Comparison of ENCODE assay signal across 8 cellular contexts in the genomic region with DNA sequence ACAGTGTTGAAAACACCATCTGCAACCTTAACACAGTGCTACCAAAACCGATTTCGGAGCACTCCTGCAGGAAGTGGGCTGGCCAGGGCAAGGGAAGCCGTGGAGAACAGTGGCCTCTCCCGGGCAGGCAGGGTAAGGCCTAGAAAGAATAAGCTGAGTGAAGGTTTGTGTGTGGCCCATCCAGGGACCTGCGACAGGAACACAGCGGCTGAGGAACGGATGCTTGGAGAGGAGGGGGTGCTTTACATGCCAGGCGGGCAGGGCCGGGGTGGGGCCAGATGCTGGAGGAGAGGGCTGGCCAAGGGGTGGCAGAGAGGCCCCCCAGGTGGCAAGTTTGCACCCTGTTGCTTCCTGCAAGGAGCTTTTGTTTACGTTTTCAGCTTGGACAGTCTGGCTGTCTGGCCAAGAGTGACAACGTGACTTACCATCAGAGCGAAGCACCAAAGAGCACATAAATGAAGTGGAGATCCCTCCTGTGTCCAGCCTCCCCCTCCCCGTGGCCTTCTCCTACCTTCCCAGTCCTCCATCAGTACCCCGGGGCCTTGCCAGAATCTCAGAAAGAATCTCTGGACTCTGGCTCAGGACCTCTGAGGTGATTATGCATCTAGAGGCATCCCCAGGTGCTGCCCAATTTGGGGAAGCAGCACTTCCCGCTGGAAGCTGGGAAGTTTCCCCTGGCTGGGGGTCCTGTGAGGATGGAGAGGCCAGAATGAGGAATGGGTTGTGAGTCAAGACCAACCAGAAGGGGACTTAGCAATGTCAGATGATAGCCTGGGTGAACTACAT.
DNase-seq lines count a peak whose midpoint lies in the region; ATAC-seq and TF ChIP-seq lines count a peak whose summit lies in the region.

No MANE protein-coding gene starts in this region.

- H3K27ac ChIP-seq in HUES6 (ENCODE audit: low read depth, low read length) (no peak overlapping the region), Panc1 (ENCODE audit: low read length) (peak overlapping the region; percentile 86), neural cell (ENCODE audit: low read length) (peak overlapping the region; percentile 90), suprapubic skin (peak overlapping the region; percentile 95)

- no peaks in the 10 kb centered on the region for H3K9me2 ChIP-seq in neural cell (ENCODE audit: insufficient read depth, low read length)

- POLR2A ChIA-PET in Panc1 (lab: Charles Lee) = no interaction called here

- DNase-seq in CD1c-positive myeloid dendritic cell (ENCODE audit: extremely low spot score) = peak; percentile 75
- DNase-seq in Panc1 (ENCODE audit: low read depth, low spot score) = no peak
- DNase-seq in fibroblast of the aortic adventitia (ENCODE audit: low read depth) = peak; percentile 76
- peak; percentile 80 to 89 for DNase-seq in suprapubic skin (ENCODE audit: low spot score in 2 of 2)

- no peaks in the 10 kb centered on the region for H3F3A ChIP-seq in neural cell (ENCODE audit: insufficient read depth, low read length, poor library complexity, severe bottlenecking)

- peaks cover 54% of the 10 kb centered on the region for H3K79me2 ChIP-seq in neural cell (replicated peaks; ENCODE audit: insufficient read depth, low read length)

- 18% methylated on average over 10 of the region's 15 CpGs for WGBS in suprapubic skin

- no peaks in the 10 kb centered on the region for H3K36me3 Mint-ChIP-seq in activated T-helper 17 cell treated with anti-CD3 and anti-CD28 coated beads, Interleukin-2, amount 50 U/mL, for 72 hours (ENCODE audit: low read depth)

- no peaks in the 10 kb centered on the region for H3K9me3 ChIP-seq in HUES6 (ENCODE audit: control insufficient read depth, insufficient read depth, low read depth, low read length)
- no peaks in the 10 kb centered on the region for H3K9me3 ChIP-seq in Panc1 (ENCODE audit: control insufficient read depth, insufficient read depth, low read depth, low read length)
- H3K9me3 ChIP-seq in neural cell (ENCODE audit: low read length) = no peaks in the 10 kb centered on the region
- no peaks in the 10 kb centered on the region for H3K9me3 ChIP-seq in suprapubic skin

- H3K36me3 ChIP-seq in HUES6 (ENCODE audit: control insufficient read depth, insufficient read depth, low read length) = no peaks in the 10 kb centered on the region
- H3K36me3 ChIP-seq in Panc1 (ENCODE audit: control insufficient read depth, insufficient read depth, low read length) = no peaks in the 10 kb centered on the region
- H3K36me3 ChIP-seq in neural cell (ENCODE audit: insufficient read depth, low read length) = no peaks in the 10 kb centered on the region
- no peaks in the 10 kb centered on the region for H3K36me3 ChIP-seq in suprapubic skin

- no peaks in the 10 kb centered on the region for H3K9me3 Mint-ChIP-seq in activated T-helper 17 cell treated with anti-CD3 and anti-CD28 coated beads, Interleukin-2, amount 50 U/mL, for 72 hours

- H3K4me3 ChIP-seq in HUES6 (ENCODE audit: low read depth, low read length) (peak overlapping the region; percentile 83), Panc1 (ENCODE audit: low read depth in 2 of 2, low read length in 2 of 2) (peak overlapping the region; percentile 71 to 90), fibroblast of the aortic adventitia (ENCODE audit: low read depth, low read length) (peak overlapping the region; percentile 73), neural cell (ENCODE audit: low read length) (peak overlapping the region; percentile 75), suprapubic skin (peak overlapping the region; percentile 55)

- no peak overlapping the region for H2AFZ ChIP-seq in neural cell (ENCODE audit: low read depth, low read length)

- H3K4me1 ChIP-seq in HUES6 (ENCODE audit: control insufficient read depth, insufficient read depth, low read length) = peaks cover 54% of the 10 kb centered on the region
- H3K4me1 ChIP-seq in Panc1 (ENCODE audit: control insufficient read depth, insufficient read depth, low read length) = peaks cover 74% of the 10 kb centered on the region
- H3K4me1 ChIP-seq in suprapubic skin = peaks cover 47% of the 10 kb centered on the region

- H3K4me1 Mint-ChIP-seq in activated T-helper 17 cell treated with anti-CD3 and anti-CD28 coated beads, Interleukin-2, amount 50 U/mL, for 72 hours = peaks cover 31% of the 10 kb centered on the region

- CTCF ChIA-PET in Panc1 (lab: Charles Lee) = interaction anchor here (0.5 to 1.3 kb wide), 23 partner anchors 11 to 1286 kb away, joined by 3 to 10 read pairs (median 3); no protein-coding TSS in a partner anchor

- peaks cover 4% of the 10 kb centered on the region for H4K20me1 ChIP-seq in neural cell (ENCODE audit: insufficient read depth)

- peak; percentile 36 for ATAC-seq in GM19467 (IDR thresholded peaks at IDR 0.05; ENCODE audit: unreplicated experiment)
- peak; percentile 82 for ATAC-seq in Panc1
- ATAC-seq in activated T-helper 17 cell treated with anti-CD3 and anti-CD28 coated beads, Interleukin-2, amount 50 U/mL, for 72 hours (replicated peaks) = peak; percentile 57

- no peaks in the 10 kb centered on the region for H3K27me3 Mint-ChIP-seq in activated T-helper 17 cell treated with anti-CD3 and anti-CD28 coated beads, Interleukin-2, amount 50 U/mL, for 72 hours

- H3K27me3 ChIP-seq in HUES6 (ENCODE audit: control insufficient read depth, insufficient read depth, low read length) (no peaks in the 10 kb centered on the region), Panc1 (ENCODE audit: control insufficient read depth, insufficient read depth, low read length) (no peaks in the 10 kb centered on the region), neural cell (ENCODE audit: insufficient read depth, low read depth, low read length) (no peaks in the 10 kb centered on the region), suprapubic skin (no peaks in the 10 kb centered on the region)

- no peak for TF ChIP-seq POLR2A in suprapubic skin (IDR thresholded peaks at IDR 0.05)

- no peak for TF ChIP-seq EP300 in neural cell (conservative IDR thresholded peaks at IDR 0.05; ENCODE audit: poor library complexity, severe bottlenecking)
- TF ChIP-seq EP300 in suprapubic skin (IDR thresholded peaks at IDR 0.05) = no peak

- TF ChIP-seq CTCF in Panc1 (IDR thresholded peaks at IDR 0.05) (peak; percentile 91), fibroblast of the aortic adventitia (IDR thresholded peaks at IDR 0.05; ENCODE audit: insufficient read depth, low read length) (peak; percentile 87), neural cell (IDR thresholded peaks at IDR 0.05; ENCODE audit: poor library complexity, severe bottlenecking) (peak; percentile 71), suprapubic skin (IDR thresholded peaks at IDR 0.05) (peak; percentile 24 to 77)

- in situ Hi-C loops in Panc1 (cut with HindIII; ENCODE audit: low pct_unique_long_range_greater_than_20kb, low sequenced_read_pairs) = no loop called here

- H3K27ac Mint-ChIP-seq in activated T-helper 17 cell treated with anti-CD3 and anti-CD28 coated beads, Interleukin-2, amount 50 U/mL, for 72 hours = peak overlapping the region; percentile 88

- BruUV-seq in Panc1 (replicated peaks; lab: Mats Ljungman, UMichigan) = no TSS peak

- intact Hi-C loops in Panc1 (cut with micrococcal nuclease; ENCODE audit: unreplicated experiment) = no loop called here

- peak; percentile 70 for TF ChIP-seq RAD21 in neural cell (conservative IDR thresholded peaks at IDR 0.05)

- H3K4me3 Mint-ChIP-seq in activated T-helper 17 cell treated with anti-CD3 and anti-CD28 coated beads, Interleukin-2, amount 50 U/mL, for 72 hours = peak overlapping the region; percentile 94

- no peak overlapping the region for H3K9ac ChIP-seq in HUES6 (ENCODE audit: low read length)
- peak overlapping the region; percentile 80 for H3K9ac ChIP-seq in neural cell (ENCODE audit: low read length)

- H3K4me2 ChIP-seq in neural cell (ENCODE audit: low read length) = peak overlapping the region; percentile 74

TF ChIP-seq in neural cell, 6 proteins besides CTCF, POLR2A, EP300 and RAD21:
- TF ChIP-seq, protein P1, sequence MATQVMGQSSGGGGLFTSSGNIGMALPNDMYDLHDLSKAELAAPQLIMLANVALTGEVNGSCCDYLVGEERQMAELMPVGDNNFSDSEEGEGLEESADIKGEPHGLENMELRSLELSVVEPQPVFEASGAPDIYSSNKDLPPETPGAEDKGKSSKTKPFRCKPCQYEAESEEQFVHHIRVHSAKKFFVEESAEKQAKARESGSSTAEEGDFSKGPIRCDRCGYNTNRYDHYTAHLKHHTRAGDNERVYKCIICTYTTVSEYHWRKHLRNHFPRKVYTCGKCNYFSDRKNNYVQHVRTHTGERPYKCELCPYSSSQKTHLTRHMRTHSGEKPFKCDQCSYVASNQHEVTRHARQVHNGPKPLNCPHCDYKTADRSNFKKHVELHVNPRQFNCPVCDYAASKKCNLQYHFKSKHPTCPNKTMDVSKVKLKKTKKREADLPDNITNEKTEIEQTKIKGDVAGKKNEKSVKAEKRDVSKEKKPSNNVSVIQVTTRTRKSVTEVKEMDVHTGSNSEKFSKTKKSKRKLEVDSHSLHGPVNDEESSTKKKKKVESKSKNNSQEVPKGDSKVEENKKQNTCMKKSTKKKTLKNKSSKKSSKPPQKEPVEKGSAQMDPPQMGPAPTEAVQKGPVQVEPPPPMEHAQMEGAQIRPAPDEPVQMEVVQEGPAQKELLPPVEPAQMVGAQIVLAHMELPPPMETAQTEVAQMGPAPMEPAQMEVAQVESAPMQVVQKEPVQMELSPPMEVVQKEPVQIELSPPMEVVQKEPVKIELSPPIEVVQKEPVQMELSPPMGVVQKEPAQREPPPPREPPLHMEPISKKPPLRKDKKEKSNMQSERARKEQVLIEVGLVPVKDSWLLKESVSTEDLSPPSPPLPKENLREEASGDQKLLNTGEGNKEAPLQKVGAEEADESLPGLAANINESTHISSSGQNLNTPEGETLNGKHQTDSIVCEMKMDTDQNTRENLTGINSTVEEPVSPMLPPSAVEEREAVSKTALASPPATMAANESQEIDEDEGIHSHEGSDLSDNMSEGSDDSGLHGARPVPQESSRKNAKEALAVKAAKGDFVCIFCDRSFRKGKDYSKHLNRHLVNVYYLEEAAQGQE (IDR thresholded peaks at IDR 0.05; ENCODE audit: borderline replicate concordance) = no peak
- TF ChIP-seq SMC3 (conservative IDR thresholded peaks at IDR 0.05; ENCODE audit: poor library complexity) (peak; percentile 51), TAF1 (IDR thresholded peaks at IDR 0.05; ENCODE audit: low read depth) (no peak)
TF ChIP-seq in neural cell: peak in this region for 1.
